ENCODE assay signal across 18 cellular contexts in the genomic region with DNA sequence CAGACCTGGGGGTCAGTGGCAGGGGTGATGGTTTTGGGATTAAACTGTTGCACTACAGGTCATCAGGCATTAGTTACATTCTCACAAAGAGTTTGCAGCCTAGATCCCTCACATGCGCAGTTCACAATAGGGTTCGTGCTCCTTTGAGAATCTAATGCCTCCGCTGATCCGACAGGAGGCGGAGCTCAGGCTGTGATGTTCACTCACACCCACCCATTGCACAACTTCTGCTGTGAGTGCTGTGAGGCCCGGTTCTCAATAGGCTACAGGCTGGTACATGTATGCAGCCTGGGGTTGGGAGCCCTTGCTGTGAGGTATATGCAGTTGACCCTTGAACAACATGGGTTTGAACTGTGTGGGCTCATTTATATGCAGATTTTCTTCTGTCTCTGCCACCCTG.
DNase-seq lines count a peak whose midpoint lies in the region; ATAC-seq and TF ChIP-seq lines count a peak whose summit lies in the region.
"Had no signal": no experiment of that assay in that cellular context is flagged by ENCODE, and none has a peak within 500 bp of the region (broad histone marks: within the 10 kb centered on the region; RNA-seq: fewer than 3 reads in every experiment).

No MANE protein-coding gene starts in this region.

- no peak overlapping the region for H3K27ac ChIP-seq in RWPE2 (ENCODE audit: poor library complexity, severe bottlenecking)
- peak overlapping the region; percentile 11 for H3K27ac ChIP-seq in epithelial cell of prostate
- no peak overlapping the region for H3K27ac ChIP-seq in mesendoderm (ENCODE audit: low read depth, low read length)

- H3K4ac ChIP-seq in mesendoderm (ENCODE audit: low read depth, low read length), result no peak overlapping the region

- H2BK120ac ChIP-seq in mesendoderm (ENCODE audit: low read depth, low read length), result no peak overlapping the region

- H3K79me2 ChIP-seq in mesendoderm (ENCODE audit: control insufficient read depth, insufficient read depth, low read length), result no peaks in the 10 kb centered on the region

- CTCF ChIA-PET in GM10248 (lab: Yijun Ruan, JAX), result no interaction called here

- H2AK5ac ChIP-seq in mesendoderm (ENCODE audit: low read length), result no peak overlapping the region

- H3K27me3 ChIP-seq in RWPE2 (ENCODE audit: insufficient read depth, poor library complexity, severe bottlenecking) (no peaks in the 10 kb centered on the region), mesendoderm (ENCODE audit: insufficient read depth, low read length, poor library complexity) (no peaks in the 10 kb centered on the region)

- DNase-seq in ELF-1 (ENCODE audit: low read depth, low spot score) (peak; percentile 25), RWPE2 (ENCODE audit: low spot score) (peak; percentile 29), epithelial cell of prostate (ENCODE audit: low read depth, low spot score) (peak; percentile 33), mesendoderm (peak; percentile 14), NOMO-1 treated with DMSO at 0.1 percent for 48 hours (lab: John Stamatoyannopoulos, UW; ENCODE audit: unreplicated experiment) (no peak), GM10248 (ENCODE audit: extremely low spot score) (no peak)
- DNase-seq: CD4-positive, CD25-positive, alpha-beta regulatory T cell; DMS79 treated with DMSO at 0.1 percent for 48 hours; NCI-H1436 treated with DMSO at 0.1 percent for 48 hours; NCI-H2081; NCI-H226; NCI-H526 treated with DMSO at 0.1 percent for 48 hours; NK-92 treated with Interleukin-12 subunit alpha and Interleukin-12 subunit beta, amount 100 ng/mL, for 24 hours; PC-3 had no signal

- no peak overlapping the region for H3K9ac ChIP-seq in mesendoderm (ENCODE audit: low read length)

- no peak for ATAC-seq in RWPE2 (ENCODE audit: low read depth)
- no peak for ATAC-seq in GM21723 (IDR thresholded peaks at IDR 0.05; ENCODE audit: unreplicated experiment)
- ATAC-seq in HG03175 (IDR thresholded peaks at IDR 0.05; ENCODE audit: unreplicated experiment), result no peak
- ATAC-seq: HCT116, K562, PC-3 had no signal

- H3K4me3 ChIP-seq in RWPE2 (ENCODE audit: severe bottlenecking), result no peak overlapping the region
- no peak overlapping the region for H3K4me3 ChIP-seq in mesendoderm (ENCODE audit: low read length)
- H3K4me3 ChIP-seq: K562 had no signal

- H3K18ac ChIP-seq in mesendoderm (ENCODE audit: low read length), result no peak overlapping the region

- H3K4me2 ChIP-seq in mesendoderm (ENCODE audit: low read length), result no peak overlapping the region

- H3K4me1 ChIP-seq in RWPE2 (ENCODE audit: insufficient read depth, poor library complexity, severe bottlenecking), result peaks cover 10% of the 10 kb centered on the region
- H3K4me1 ChIP-seq in mesendoderm (ENCODE audit: control insufficient read depth, low read depth, low read length), result no peaks in the 10 kb centered on the region

- H2BK15ac ChIP-seq in mesendoderm (replicated peaks; ENCODE audit: low read depth), result no peak overlapping the region

- POLR2A ChIA-PET in GM10248 (lab: Yijun Ruan, JAX), result no interaction called here

- H3K23ac ChIP-seq in mesendoderm (ENCODE audit: low read length), result no peak overlapping the region

- H2BK5ac ChIP-seq in mesendoderm (ENCODE audit: low read length), result no peak overlapping the region

- no peak overlapping the region for H4K5ac ChIP-seq in mesendoderm (ENCODE audit: low read length)

- no peaks in the 10 kb centered on the region for H3K9me3 ChIP-seq in RWPE2 (ENCODE audit: severe bottlenecking)

- no CpG with 5 or more reads among the region's 6 CpGs for WGBS in mesendoderm (ENCODE audit: extremely low coverage, insufficient coverage, low lambda C conversion rate)

- no peak overlapping the region for H3K56ac ChIP-seq in mesendoderm (ENCODE audit: low read length)

- no peak overlapping the region for H4K8ac ChIP-seq in mesendoderm (ENCODE audit: low read depth, low read length)

- no peaks in the 10 kb centered on the region for H3K36me3 ChIP-seq in RWPE2 (ENCODE audit: low read depth)
- no peaks in the 10 kb centered on the region for H3K36me3 ChIP-seq in mesendoderm (ENCODE audit: control insufficient read depth, insufficient read depth, low read length)

- no peaks in the 10 kb centered on the region for H3K79me1 ChIP-seq in mesendoderm (ENCODE audit: low read length)

- no peak for TF ChIP-seq CTCF in RWPE2 (IDR thresholded peaks at IDR 0.05; ENCODE audit: poor library complexity, severe bottlenecking)
- no peak for TF ChIP-seq CTCF in GM10248 (IDR thresholded peaks at IDR 0.05; ENCODE audit: control extremely low read depth, extremely low read depth, low read depth, missing control alignments)

Comparison
In these comparisons a context has a peak if more than half of its experiments do, and no peak if none do; other contexts are left out.
1. DNase-seq: peak in ELF-1 (single experiment), RWPE2 (single experiment), epithelial cell of prostate (single experiment) and mesendoderm (single experiment); none in NOMO-1 treated with DMSO at 0.1 percent for 48 hours (single experiment) and GM10248 (single experiment).